In genomic region chr7:108363659-108364058, GRCh38 we compare ENCODE assay signal across 4 cellular contexts.
TF ChIP-seq lines count a peak whose summit lies in the region.

No MANE protein-coding gene starts in this region.

TF ChIP-seq in HepG2, 621 proteins besides CTCF, POLR2A, EP300 and RAD21:
- TF ChIP-seq MAFK (conservative IDR thresholded peaks at IDR 0.05 in 1 of 2, IDR thresholded peaks at IDR 0.05 in 1 of 2; ENCODE audit: low read length in 2 of 2), result peak; percentile 60 to 75
- TF ChIP-seq ZNF557 (CRISPR knock-in tag; IDR thresholded peaks at IDR 0.05), result no peak
- TF ChIP-seq, protein P1, sequence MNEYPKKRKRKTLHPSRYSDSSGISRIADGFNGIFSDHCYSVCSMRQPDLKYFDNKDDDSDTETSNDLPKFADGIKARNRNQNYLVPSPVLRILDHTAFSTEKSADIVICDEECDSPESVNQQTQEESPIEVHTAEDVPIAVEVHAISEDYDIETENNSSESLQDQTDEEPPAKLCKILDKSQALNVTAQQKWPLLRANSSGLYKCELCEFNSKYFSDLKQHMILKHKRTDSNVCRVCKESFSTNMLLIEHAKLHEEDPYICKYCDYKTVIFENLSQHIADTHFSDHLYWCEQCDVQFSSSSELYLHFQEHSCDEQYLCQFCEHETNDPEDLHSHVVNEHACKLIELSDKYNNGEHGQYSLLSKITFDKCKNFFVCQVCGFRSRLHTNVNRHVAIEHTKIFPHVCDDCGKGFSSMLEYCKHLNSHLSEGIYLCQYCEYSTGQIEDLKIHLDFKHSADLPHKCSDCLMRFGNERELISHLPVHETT (CRISPR knock-in tag; conservative IDR thresholded peaks at IDR 0.05), result no peak
- peak; percentile 56; the same call in 1 of the 2 replicates for TF ChIP-seq MAFF (IDR thresholded peaks at IDR 0.05; ENCODE audit: low read depth, low read length)
- no peak for TF ChIP-seq U2AF2 (IDR thresholded peaks at IDR 0.05; ENCODE audit: low read depth, low read length)
- TF ChIP-seq CENPX (CRISPR knock-in tag; IDR thresholded peaks at IDR 0.05), result no peak

TF ChIP-seq in A549, 52 proteins besides CTCF, POLR2A, EP300 and RAD21:
- peak; percentile 78 for TF ChIP-seq MAFK (IDR thresholded peaks at IDR 0.05; ENCODE audit: partially characterized antibody)
- TF ChIP-seq RARB (CRISPR knock-in tag; IDR thresholded peaks at IDR 0.05), result no peak
- no peak for TF ChIP-seq ZC3H11A (IDR thresholded peaks at IDR 0.05)

TF ChIP-seq in IMR-90, 13 proteins besides CTCF, POLR2A, EP300 and RAD21:
- TF ChIP-seq CHD1 (IDR thresholded peaks at IDR 0.05; ENCODE audit: low read depth, low read length) (no peak), BHLHE40 (IDR thresholded peaks at IDR 0.05; ENCODE audit: low read depth, low read length) (no peak), CEBPB (IDR thresholded peaks at IDR 0.05; ENCODE audit: low read depth, low read length) (no peak), MAFK (IDR thresholded peaks at IDR 0.05; ENCODE audit: low read depth, low read length) (peak; percentile 35), RFX5 (IDR thresholded peaks at IDR 0.05; ENCODE audit: low read depth, low read length) (no peak)
- TF ChIP-seq, protein P2, sequence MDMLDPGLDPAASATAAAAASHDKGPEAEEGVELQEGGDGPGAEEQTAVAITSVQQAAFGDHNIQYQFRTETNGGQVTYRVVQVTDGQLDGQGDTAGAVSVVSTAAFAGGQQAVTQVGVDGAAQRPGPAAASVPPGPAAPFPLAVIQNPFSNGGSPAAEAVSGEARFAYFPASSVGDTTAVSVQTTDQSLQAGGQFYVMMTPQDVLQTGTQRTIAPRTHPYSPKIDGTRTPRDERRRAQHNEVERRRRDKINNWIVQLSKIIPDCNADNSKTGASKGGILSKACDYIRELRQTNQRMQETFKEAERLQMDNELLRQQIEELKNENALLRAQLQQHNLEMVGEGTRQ (IDR thresholded peaks at IDR 0.05; ENCODE audit: low read depth, low read length), result no peak
TF ChIP-seq in IMR-90: peak in this region for 1.

TF ChIP-seq in K562, 482 proteins besides CTCF, POLR2A, EP300 and RAD21:
- peak; percentile 65 for TF ChIP-seq ZNF316 (IDR thresholded peaks at IDR 0.05)
- TF ChIP-seq MAFF (IDR thresholded peaks at IDR 0.05; ENCODE audit: low read length), result peak; percentile 26; the same call in 1 of the 2 replicates
- no peak for TF ChIP-seq SNIP1 (IDR thresholded peaks at IDR 0.05; ENCODE audit: low read depth)
- TF ChIP-seq C11orf30 (IDR thresholded peaks at IDR 0.05; ENCODE audit: low read depth), result 0 out of 2 replicates have a peak, but pooled peaks have one; percentile 26
- no peak for TF ChIP-seq MLX (CRISPR knock-in tag; conservative IDR thresholded peaks at IDR 0.05)
- TF ChIP-seq, protein P3, sequence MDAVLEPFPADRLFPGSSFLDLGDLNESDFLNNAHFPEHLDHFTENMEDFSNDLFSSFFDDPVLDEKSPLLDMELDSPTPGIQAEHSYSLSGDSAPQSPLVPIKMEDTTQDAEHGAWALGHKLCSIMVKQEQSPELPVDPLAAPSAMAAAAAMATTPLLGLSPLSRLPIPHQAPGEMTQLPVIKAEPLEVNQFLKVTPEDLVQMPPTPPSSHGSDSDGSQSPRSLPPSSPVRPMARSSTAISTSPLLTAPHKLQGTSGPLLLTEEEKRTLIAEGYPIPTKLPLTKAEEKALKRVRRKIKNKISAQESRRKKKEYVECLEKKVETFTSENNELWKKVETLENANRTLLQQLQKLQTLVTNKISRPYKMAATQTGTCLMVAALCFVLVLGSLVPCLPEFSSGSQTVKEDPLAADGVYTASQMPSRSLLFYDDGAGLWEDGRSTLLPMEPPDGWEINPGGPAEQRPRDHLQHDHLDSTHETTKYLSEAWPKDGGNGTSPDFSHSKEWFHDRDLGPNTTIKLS (IDR thresholded peaks at IDR 0.05; ENCODE audit: borderline replicate concordance, low read depth), result no peak
